ENCODE assay signal across 10 cellular contexts in the genomic region with DNA sequence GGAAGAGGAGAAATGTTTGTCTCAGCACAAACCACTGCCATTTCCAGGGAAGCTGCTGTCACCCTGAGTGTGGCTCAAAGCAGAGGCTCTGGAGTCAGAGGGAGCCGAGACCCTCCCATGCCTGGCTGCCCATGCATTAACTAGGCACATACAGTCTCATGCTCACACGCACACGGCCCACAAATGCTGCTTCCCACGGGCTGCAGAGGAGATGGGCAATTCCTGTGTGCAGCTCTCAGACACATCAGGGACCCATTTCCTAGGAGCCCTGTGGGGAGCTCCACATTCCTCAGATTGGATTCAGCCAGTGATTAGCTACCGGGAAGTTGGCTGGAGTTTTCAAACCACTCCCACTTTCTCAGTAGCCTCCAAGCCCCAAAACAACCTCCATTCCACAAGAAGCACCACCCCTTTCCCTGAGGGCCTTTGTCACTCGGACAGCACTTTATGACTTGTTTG. TPM values are rescaled to one million over a fixed set of nuclear protein-coding genes. Genes with fewer than 3 reads are reported as not detected.
DNase-seq lines count a peak whose midpoint lies in the region; FAIRE-seq and TF ChIP-seq lines count a peak whose summit lies in the region.
"Had no signal": no experiment of that assay in that cellular context is flagged by ENCODE, and none has a peak within 500 bp of the region (broad histone marks: within the 10 kb centered on the region; RNA-seq: fewer than 3 reads in every experiment).

No MANE protein-coding gene starts in this region.

- no peaks in the 10 kb centered on the region for H3K9me3 ChIP-seq in stomach smooth muscle (ENCODE audit: control insufficient read depth in 2 of 2, low read length in 2 of 2)

- no peak overlapping the region for H3K9ac ChIP-seq in stomach smooth muscle (ENCODE audit: low read length in 2 of 2)

- in situ Hi-C loops in brain microvascular endothelial cell (cut with HindIII; ENCODE audit: low pct_ligation_motif_present, low sequenced_read_pairs): no loop called here

- no peak for TF ChIP-seq CTCF in brain microvascular endothelial cell (IDR thresholded peaks at IDR 0.05; ENCODE audit: low read depth, low read length, missing control alignments)

- H3K36me3 ChIP-seq in H7 (replicated peaks; ENCODE audit: control insufficient read depth, insufficient read depth, low read length) (no peaks in the 10 kb centered on the region), brain microvascular endothelial cell (replicated peaks) (no peaks in the 10 kb centered on the region), stomach smooth muscle (ENCODE audit: control insufficient read depth in 2 of 2, insufficient read depth in 2 of 2, low read length in 2 of 2) (no peaks in the 10 kb centered on the region)

- H3K27me3 ChIP-seq in H7 (ENCODE audit: control insufficient read depth, insufficient read depth, low read length) (no peaks in the 10 kb centered on the region), brain microvascular endothelial cell (replicated peaks) (no peaks in the 10 kb centered on the region), stomach smooth muscle (ENCODE audit: control insufficient read depth in 1 of 2, insufficient read depth in 2 of 2, low read length in 2 of 2) (no peaks in the 10 kb centered on the region)

- DNase-seq in H7 (peak; percentile 50), brain microvascular endothelial cell (peak; percentile 84), kidney glomerular epithelial cell (lab: John Stamatoyannopoulos, UW) (peak; percentile 41), HTR-8/SVneo (ENCODE audit: insufficient read length, low spot score) (no peak), medulla oblongata (ENCODE audit: extremely low spot score) (no peak)
- no peak for DNase-seq in activated CD4-positive, CD25-positive, alpha-beta regulatory T cell treated with anti-CD3 and anti-CD28 coated beads, Interleukin-2, amount 50 U/mL, for 72 hours
- DNase-seq in NK-92 treated with Interleukin-12 subunit alpha and Interleukin-12 subunit beta, amount 100 ng/mL, for 24 hours (lab: John Stamatoyannopoulos, UW): no peak
- DNase-seq: activated naive CD4-positive, alpha-beta T cell treated with Interleukin-2 at 50 U/mL for 16 hours had no signal

- H3K27ac ChIP-seq in brain microvascular endothelial cell (peak overlapping the region; percentile 92), stomach smooth muscle (ENCODE audit: low read length) (peak overlapping the region; percentile 24)

- FAIRE-seq in HTR-8/SVneo (lab: Jason Lieb, UNC): no peak

- H3K4me3 ChIP-seq in H7 (ENCODE audit: insufficient read depth, low read depth, low read length) (no peak overlapping the region), brain microvascular endothelial cell (ENCODE audit: low read depth, low read length) (no peak overlapping the region), stomach smooth muscle (ENCODE audit: low read length in 2 of 2) (peak overlapping the region in 1 of 2 donors; percentile 52)

- peaks cover 10% of the 10 kb centered on the region for H3K4me1 ChIP-seq in stomach smooth muscle (ENCODE audit: control insufficient read depth, insufficient read depth, low read length)

RNA-seq across cellular contexts. Expression of gene PTGES, which starts 9.1 kb away (rescaled TPM):
- total RNA-seq in H7 (2014; rRNA removed; shearing (Covaris generic)): 0.69 and 1.2 TPM in 2 replicates
- total RNA-seq: T-cell had no signal

RNA-seq across cellular contexts. Expression of gene TOR1B, which starts 41.1 kb away (rescaled TPM):
- total RNA-seq in H7 (2014; rRNA removed; shearing (Covaris generic)): 17.9 and 18.2 TPM in 2 replicates

Comparison
In these comparisons a context has a peak if more than half of its experiments do, and no peak if none do; other contexts are left out.
1. DNase-seq: peak in H7 (single experiment), brain microvascular endothelial cell (single experiment) and kidney glomerular epithelial cell (single experiment); none in HTR-8/SVneo (single experiment), activated CD4-positive, CD25-positive, alpha-beta regulatory T cell treated with anti-CD3 and anti-CD28 coated beads, Interleukin-2, amount 50 U/mL, for 72 hours (single experiment), medulla oblongata (single experiment) and NK-92 treated with Interleukin-12 subunit alpha and Interleukin-12 subunit beta, amount 100 ng/mL, for 24 hours (single experiment).